9 cellular contexts compared by ENCODE assay signal in the genomic region with DNA sequence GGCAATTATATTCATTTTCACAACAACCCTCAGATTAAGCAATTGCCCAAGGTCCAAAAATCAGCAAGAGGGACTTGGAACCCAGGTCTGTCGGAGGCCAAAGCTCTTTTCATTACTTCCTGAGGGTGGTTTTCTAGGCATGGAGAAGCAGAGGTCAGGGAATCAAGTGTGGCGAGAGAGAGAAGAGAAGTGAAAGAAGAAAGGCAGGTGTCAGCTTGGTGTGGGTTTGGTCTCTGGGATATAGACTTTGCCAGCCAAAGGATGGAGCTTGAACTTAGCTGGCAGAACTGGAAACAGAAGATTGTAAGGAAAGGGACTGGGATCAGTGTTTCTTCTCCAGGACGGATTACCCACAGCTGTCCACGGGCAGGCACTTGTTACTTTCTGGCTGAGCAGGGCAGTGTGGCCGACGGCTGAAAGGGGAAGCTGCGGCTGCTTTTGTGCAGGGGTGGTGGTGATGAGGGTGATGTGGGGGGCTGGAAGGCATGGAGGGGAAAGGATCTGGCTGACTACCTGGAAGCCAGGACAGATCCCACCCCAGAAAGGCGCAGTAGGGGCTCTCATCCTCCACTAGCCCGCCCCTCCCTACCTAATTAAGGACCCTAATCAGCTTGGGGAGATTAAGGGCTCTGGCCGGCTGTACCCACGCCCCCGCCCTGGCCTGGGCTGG. TPM values are rescaled to one million over a fixed set of nuclear protein-coding genes. Genes with fewer than 3 reads are reported as not detected.
A peak's percentile ranks its signal among the peaks of the same experiment; 100 is the strongest.
DNase-seq lines count a peak whose midpoint lies in the region; ATAC-seq and TF ChIP-seq lines count a peak whose summit lies in the region.
"Had no signal": no experiment of that assay in that cellular context is flagged by ENCODE, and none has a peak within 500 bp of the region (broad histone marks: within the 10 kb centered on the region; RNA-seq: fewer than 3 reads in every experiment).

Gene GUCY2D, plus strand, starts transcription at position 640 of the 670 bp plus-strand sequence. CDS start 433 bp downstream, outside the sequence.

- H3K4me3 ChIP-seq in NB4 (ENCODE audit: low read depth, low read length) (peak within 1 kb of the TSS; percentile 54), esophagus muscularis mucosa (peak within 1 kb of the TSS; percentile 37 to 44 (median 40))

- H3K27ac ChIP-seq in esophagus muscularis mucosa (replicated peaks in 1 of 4), result no peak within 1 kb of the TSS

- intact Hi-C loops in esophagus muscularis mucosa (cut with DNase I), result no loop called here

- TF ChIP-seq CTCF in NB4 (IDR thresholded peaks at IDR 0.05; ENCODE audit: low read depth, low read length), result no peak
- TF ChIP-seq CTCF in esophagus muscularis mucosa (IDR thresholded peaks at IDR 0.05), result no peak

- H3K9me3 ChIP-seq in esophagus muscularis mucosa, result no peaks in the 10 kb centered on the region

- DNase-seq in GF-D8 (lab: John Stamatoyannopoulos, UW) (peak; percentile 29), NB4 (ENCODE audit: low read depth) (peak; percentile 77), esophagus muscularis mucosa (ENCODE audit: extremely low spot score) (no peak), pons (ENCODE audit: low spot score) (peak; percentile 45), NCI-H2227 (lab: John Stamatoyannopoulos, UW; ENCODE audit: unreplicated experiment) (no peak), SK-N-DZ (ENCODE audit: low spot score) (no peak), HuH-7.5 (ENCODE audit: low spot score) (no peak)
- DNase-seq: amniotic stem cell had no signal

- TF ChIP-seq POLR2A in NB4 (IDR thresholded peaks at IDR 0.05; ENCODE audit: extremely low read depth, insufficient read length) (no peak), esophagus muscularis mucosa (IDR thresholded peaks at IDR 0.05; ENCODE audit: low read depth) (no peak)

- ATAC-seq in GM21528 (IDR thresholded peaks at IDR 0.05; ENCODE audit: low FRiP score, unreplicated experiment), result no peak

- peaks cover 16 to 24% (median 21%) of the 10 kb centered on the region in 4 donors for H3K4me1 ChIP-seq in esophagus muscularis mucosa

- peaks cover 13 to 64% (median 21%) of the 10 kb centered on the region in 4 donors for H3K27me3 ChIP-seq in esophagus muscularis mucosa

- no peak for TF ChIP-seq EP300 in esophagus muscularis mucosa (IDR thresholded peaks at IDR 0.05)

- H3K36me3 ChIP-seq in esophagus muscularis mucosa, result no peaks in the 10 kb centered on the region

- 49% methylated on average over 9 of the region's 12 CpGs for WGBS in esophagus muscularis mucosa

RNA-seq across cellular contexts. Expression of gene GUCY2D, which starts in this region (rescaled TPM):
- total RNA-seq in esophagus muscularis mucosa, result 1 to 10 TPM in 1 of 4 donors, not detected in 3; 1.1 TPM
- polyA plus RNA-seq in SK-N-DZ (2014; cell fraction: cytosol; rRNA removed), result not detected in 2 replicates
- not detected in 2 replicates for polyA plus RNA-seq in SK-N-DZ (2014; cell fraction: nucleus; rRNA removed)

Comparison
In these comparisons a context has a peak if more than half of its experiments do, and no peak if none do; other contexts are left out.
1. DNase-seq: peak in GF-D8 (single experiment), NB4 (single experiment) and pons (single experiment); none in esophagus muscularis mucosa (single experiment), NCI-H2227 (single experiment), SK-N-DZ (single experiment) and HuH-7.5 (single experiment).